ENCODE assay signal across 20 cellular contexts in genomic region chr4:168019019-168019651, GRCh38.
DNase-seq lines count a peak whose midpoint lies in the region; ATAC-seq and TF ChIP-seq lines count a peak whose summit lies in the region.
"Had no signal": no experiment of that assay in that cellular context is flagged by ENCODE, and none has a peak within 500 bp of the region (broad histone marks: within the 10 kb centered on the region; RNA-seq: fewer than 3 reads in every experiment).

No MANE protein-coding gene starts in this region.

- no peaks in the 10 kb centered on the region for H3K27me3 ChIP-seq in left lung
- H3K27me3 ChIP-seq: gastrocnemius medialis, right lobe of liver had no signal

- H3K4me1 ChIP-seq in left lung: no peaks in the 10 kb centered on the region
- H3K4me1 ChIP-seq: gastrocnemius medialis, right lobe of liver had no signal

- peaks cover 0 to 8% of the 10 kb centered on the region in 2 donors for H3K9me3 ChIP-seq in left lung
- H3K9me3 ChIP-seq: gastrocnemius medialis, ovary, right lobe of liver had no signal

- intact Hi-C loops in left lung (cut with DNase I): no loop called here

- no peaks in the 10 kb centered on the region for H3K9me3 Mint-ChIP-seq in osteocyte (ENCODE audit: unreplicated experiment)

- peak overlapping the region; percentile 61 for H3K27ac Mint-ChIP-seq in osteocyte (ENCODE audit: unreplicated experiment)
- H3K27ac Mint-ChIP-seq: activated naive CD8-positive, alpha-beta T cell; CD8-positive, alpha-beta T cell; naive thymus-derived CD4-positive, alpha-beta T cell had no signal

- ATAC-seq in left lung: no peak
- ATAC-seq: CD8-positive, alpha-beta T cell; gastrocnemius medialis; naive thymus-derived CD4-positive, alpha-beta T cell; right lobe of liver had no signal

- H3K36me3 Mint-ChIP-seq in osteocyte (ENCODE audit: unreplicated experiment): no peaks in the 10 kb centered on the region
- H3K36me3 Mint-ChIP-seq: activated naive CD8-positive, alpha-beta T cell; CD8-positive, alpha-beta T cell had no signal

- no peaks in the 10 kb centered on the region for H3K27me3 Mint-ChIP-seq in osteocyte (ENCODE audit: unreplicated experiment)
- H3K27me3 Mint-ChIP-seq: activated naive CD8-positive, alpha-beta T cell; naive thymus-derived CD4-positive, alpha-beta T cell had no signal

- H3K27ac ChIP-seq in epithelial cell of prostate: peak overlapping the region; percentile 30
- no peak overlapping the region for H3K27ac ChIP-seq in left lung
- H3K27ac ChIP-seq: gastrocnemius medialis, ovary, right lobe of liver had no signal

- DNase-seq in EL (peak; percentile 77), M059J (ENCODE audit: low read depth) (peak; percentile 14), epithelial cell of prostate (ENCODE audit: low read depth, low spot score) (no peak), osteocyte (ENCODE audit: extremely low spot score, unreplicated experiment) (no peak), left lung (no peak)
- no peak for DNase-seq in activated CD4-positive, alpha-beta T cell treated with anti-CD3 and anti-CD28 coated beads for 1 hour
- no peak for DNase-seq in stimulated activated naive CD4-positive, alpha-beta T cell treated with Interleukin-2 at 50 U/mL for 16 hours (lab: John Stamatoyannopoulos, UW)
- DNase-seq: activated CD4-positive, alpha-beta T cell treated with anti-CD3 and anti-CD28 coated beads for 4 hours; CD8-positive, alpha-beta T cell; dermis blood vessel endothelial cell; gastrocnemius medialis; H7; mesendoderm; naive thymus-derived CD4-positive, alpha-beta T cell; NCI-H1417; NCI-H526; ovary; right lobe of liver; Right ventricle myocardium superior had no signal

- H3K4me3 ChIP-seq in left lung: no peak overlapping the region
- H3K4me3 ChIP-seq: gastrocnemius medialis, ovary, right lobe of liver had no signal

- H3K4me1 Mint-ChIP-seq in osteocyte (ENCODE audit: unreplicated experiment): peaks cover 36% of the 10 kb centered on the region
- H3K4me1 Mint-ChIP-seq: naive thymus-derived CD4-positive, alpha-beta T cell had no signal

- H3K36me3 ChIP-seq in left lung: no peaks in the 10 kb centered on the region
- H3K36me3 ChIP-seq: gastrocnemius medialis, ovary, right lobe of liver had no signal

- H3K4me3 Mint-ChIP-seq in osteocyte (ENCODE audit: unreplicated experiment): no peak overlapping the region
- H3K4me3 Mint-ChIP-seq: activated naive CD8-positive, alpha-beta T cell; CD8-positive, alpha-beta T cell; naive thymus-derived CD4-positive, alpha-beta T cell had no signal

- TF ChIP-seq CTCF in osteocyte (IDR thresholded peaks at IDR 0.05): no peak
- TF ChIP-seq CTCF in left lung (IDR thresholded peaks at IDR 0.05): no peak

Comparison
In these comparisons a context has a peak if more than half of its experiments do, and no peak if none do; other contexts are left out.
1. DNase-seq: peak in EL (single experiment) and M059J (single experiment); none in epithelial cell of prostate (single experiment), osteocyte (single experiment), activated CD4-positive, alpha-beta T cell treated with anti-CD3 and anti-CD28 coated beads for 1 hour (single experiment), left lung (0 of 2) and stimulated activated naive CD4-positive, alpha-beta T cell treated with Interleukin-2 at 50 U/mL for 16 hours (single experiment).